In the genomic region with DNA sequence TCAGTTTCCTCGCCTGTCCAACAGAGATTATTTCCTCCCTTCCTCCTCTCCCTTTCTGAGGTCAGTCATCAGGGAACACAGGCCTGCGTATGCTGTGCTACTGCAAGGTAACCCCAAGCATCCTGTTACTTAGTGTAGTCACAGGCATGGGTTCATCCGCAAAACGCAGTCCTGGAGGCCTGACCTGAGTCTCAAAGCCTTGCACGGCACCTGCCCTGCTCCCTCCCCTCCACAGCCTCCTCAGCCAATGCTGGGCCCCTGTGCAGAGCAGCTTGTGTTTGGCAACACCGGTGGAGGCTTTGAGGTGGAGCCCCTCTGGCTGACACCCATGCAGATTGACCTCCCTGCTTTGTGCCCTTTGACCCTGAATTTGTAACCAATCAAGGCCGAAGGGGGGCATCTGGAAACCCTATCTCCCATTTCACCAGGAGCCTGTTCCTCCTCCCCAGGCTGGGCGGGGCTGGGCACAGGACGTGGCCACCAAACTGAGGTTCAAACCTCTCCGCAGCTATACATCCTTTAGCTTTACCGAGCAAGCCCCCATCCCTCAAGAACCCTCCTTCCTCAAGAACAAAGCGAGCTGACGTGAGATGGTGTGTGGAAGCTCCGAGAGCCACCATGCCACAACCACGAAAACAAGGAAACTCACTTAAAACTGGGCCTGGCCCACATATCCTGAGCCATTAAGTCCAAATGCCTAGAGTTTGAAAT, we compare ENCODE assay signal across 2 cellular contexts.
TF ChIP-seq lines count a peak whose summit lies in the region.

No MANE protein-coding gene starts in this region.

TF ChIP-seq in GM12891, 5 proteins besides CTCF, POLR2A, EP300 and RAD21 (continued from another document):
- 0 out of 2 replicates have a peak, but pooled peaks have one; percentile 35 for TF ChIP-seq POLR2AphosphoS5 (IDR thresholded peaks at IDR 0.05; ENCODE audit: low read depth, low read length)
- no peak for TF ChIP-seq PAX5 (IDR thresholded peaks at IDR 0.05; ENCODE audit: insufficient read depth, low read length, severe bottlenecking)
TF ChIP-seq in GM12891: peak in this region for 1.

TF ChIP-seq in WTC11, 78 proteins besides CTCF, POLR2A, EP300 and RAD21:
- TF ChIP-seq, protein P1, sequence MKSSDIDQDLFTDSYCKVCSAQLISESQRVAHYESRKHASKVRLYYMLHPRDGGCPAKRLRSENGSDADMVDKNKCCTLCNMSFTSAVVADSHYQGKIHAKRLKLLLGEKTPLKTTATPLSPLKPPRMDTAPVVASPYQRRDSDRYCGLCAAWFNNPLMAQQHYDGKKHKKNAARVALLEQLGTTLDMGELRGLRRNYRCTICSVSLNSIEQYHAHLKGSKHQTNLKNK (CRISPR knock-in tag; IDR thresholded peaks at IDR 0.05), result peak; percentile 19; the same call in 1 of the 2 replicates
- TF ChIP-seq GABPB1 (CRISPR knock-in tag; IDR thresholded peaks at IDR 0.05) (no peak), ZNF219 (CRISPR knock-in tag; IDR thresholded peaks at IDR 0.05; ENCODE audit: borderline replicate concordance) (no peak)
